In the genomic region with DNA sequence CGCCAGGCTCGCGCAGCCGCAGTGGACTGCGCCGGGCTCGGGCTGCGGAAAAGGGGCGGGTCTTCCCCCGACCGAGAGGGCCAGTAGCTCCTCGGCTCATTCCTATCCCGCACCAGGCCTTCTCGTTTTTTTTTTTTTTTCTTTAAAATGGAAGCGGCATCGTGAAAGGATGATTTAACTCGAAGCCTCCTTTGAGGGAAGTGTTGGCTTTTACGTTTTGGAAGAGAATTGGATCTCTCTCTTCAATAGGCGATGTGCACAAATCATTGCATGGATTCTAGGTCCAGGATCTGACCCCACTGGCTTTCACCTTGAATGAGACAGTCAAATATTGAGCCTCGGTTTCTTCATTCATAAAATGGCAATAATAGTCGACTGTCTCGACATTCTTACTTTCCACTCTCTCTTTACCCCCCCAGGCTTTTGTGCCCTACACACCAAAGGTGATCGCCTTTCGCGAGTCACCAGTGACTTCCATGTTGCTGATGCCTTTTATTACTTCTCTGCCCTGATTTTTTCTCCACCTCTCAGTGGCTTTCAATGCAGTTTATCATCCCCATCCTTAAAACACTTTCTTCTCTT, we compare ENCODE assay signal across 8 cellular contexts. TPM values are rescaled to one million over a fixed set of nuclear protein-coding genes. Genes with fewer than 3 reads are reported as not detected.
A peak's percentile ranks its signal among the peaks of the same experiment; 100 is the strongest.
DNase-seq lines count a peak whose midpoint lies in the region; ATAC-seq and TF ChIP-seq lines count a peak whose summit lies in the region.

No MANE protein-coding gene starts in this region.

- H3K27me3 ChIP-seq in CD8-positive, alpha-beta memory T cell (ENCODE audit: insufficient read depth, low read length, poor library complexity, severe bottlenecking) = no peaks in the 10 kb centered on the region
- H3K27me3 ChIP-seq in OCI-LY3 (ENCODE audit: low read depth, low read length) = no peaks in the 10 kb centered on the region
- H3K27me3 ChIP-seq in mucosa of stomach (ENCODE audit: control insufficient read depth, insufficient read depth, low read length) = peaks cover 3% of the 10 kb centered on the region

- peak overlapping the region; percentile 74 to 93 (median 88) for H3K4me3 Mint-ChIP-seq in CD8-positive, alpha-beta memory T cell

- H3K36me3 ChIP-seq in CD8-positive, alpha-beta memory T cell (ENCODE audit: insufficient read depth, low read length) = no peaks in the 10 kb centered on the region
- H3K36me3 ChIP-seq in OCI-LY3 (replicated peaks; ENCODE audit: low read depth, low read length) = peaks cover 2% of the 10 kb centered on the region
- H3K36me3 ChIP-seq in mucosa of stomach (ENCODE audit: control insufficient read depth, insufficient read depth, low read length) = no peaks in the 10 kb centered on the region

- H3K9me3 Mint-ChIP-seq in CD8-positive, alpha-beta memory T cell = no peaks in the 10 kb centered on the region

- H3K9ac ChIP-seq in OCI-LY3 (ENCODE audit: low read length) (peak overlapping the region; percentile 85; the same call in 1 of the 2 replicates), mucosa of stomach (ENCODE audit: low read length) (peak overlapping the region; percentile 71)

- H3K4me1 ChIP-seq in CD8-positive, alpha-beta memory T cell (ENCODE audit: insufficient read depth, low read length) = peaks cover 24% of the 10 kb centered on the region
- H3K4me1 ChIP-seq in OCI-LY3 (ENCODE audit: low read length) (peaks cover 19% of the 10 kb centered on the region), mucosa of stomach (ENCODE audit: control insufficient read depth, insufficient read depth, low read length) (peaks cover 12% of the 10 kb centered on the region)

- H3K4me2 ChIP-seq in OCI-LY3 (ENCODE audit: low read length) = peak overlapping the region; percentile 98

- H2AFZ ChIP-seq in OCI-LY3 (ENCODE audit: low read depth, low read length) = no peak overlapping the region; the same call in 1 of the 2 replicates

- DNase-seq in CD8-positive, alpha-beta memory T cell = peak in 1 of 5 donors; percentile 5
- DNase-seq in GM20000 (ENCODE audit: low spot score) (peak; percentile 94), dedifferentiated amniotic fluid mesenchymal stem cell (ENCODE audit: extremely low spot score) (peak; percentile 52), NCI-H146 (lab: John Stamatoyannopoulos, UW) (no peak)
- DNase-seq in activated CD4-positive, alpha-beta T cell treated with anti-CD3 and anti-CD28 coated beads for 1 hour = no peak

- CTCF ChIA-PET in CD8-positive, alpha-beta memory T cell (lab: Charles Lee) = no interaction called here

- H3K9me3 ChIP-seq in CD8-positive, alpha-beta memory T cell (ENCODE audit: low read length) = no peaks in the 10 kb centered on the region
- H3K9me3 ChIP-seq in OCI-LY3 (ENCODE audit: insufficient read depth, low read length) = no peaks in the 10 kb centered on the region
- no peaks in the 10 kb centered on the region for H3K9me3 ChIP-seq in mucosa of stomach (ENCODE audit: control insufficient read depth, low read length)

- H3K27me3 Mint-ChIP-seq in CD8-positive, alpha-beta memory T cell = peaks cover 4 to 7% of the 10 kb centered on the region in 2 donors

- peaks cover 0 to 18% (median 0%) of the 10 kb centered on the region in 3 donors for H3K36me3 Mint-ChIP-seq in CD8-positive, alpha-beta memory T cell

- peaks cover 29 to 42% (median 33%) of the 10 kb centered on the region in 3 donors for H3K4me1 Mint-ChIP-seq in CD8-positive, alpha-beta memory T cell

- H3K27ac Mint-ChIP-seq in CD8-positive, alpha-beta memory T cell = peak overlapping the region; percentile 11 to 94 (median 72)

- no peak for ATAC-seq in HG03196 (IDR thresholded peaks at IDR 0.05; ENCODE audit: unreplicated experiment)

- peaks cover 2% of the 10 kb centered on the region; the same call in 1 of the 2 replicates for H4K20me1 ChIP-seq in OCI-LY3 (ENCODE audit: insufficient read depth, low read length)

- POLR2A ChIA-PET in CD8-positive, alpha-beta memory T cell (lab: Charles Lee) = interaction anchor here (0.8 kb wide), 1 partner anchor 466 kb away, joined by 3 read pairs; the partner anchor contains the start of gene MYLIP

- peak overlapping the region; percentile 89 for H3K4me3 ChIP-seq in CD8-positive, alpha-beta memory T cell (ENCODE audit: low read length)
- H3K4me3 ChIP-seq in OCI-LY3 (ENCODE audit: low read length) (peak overlapping the region; percentile 93), mucosa of stomach (ENCODE audit: low read length) (peak overlapping the region; percentile 69)

- peak overlapping the region; percentile 70 for H3K27ac ChIP-seq in CD8-positive, alpha-beta memory T cell (ENCODE audit: low read depth, low read length)
- no peak overlapping the region for H3K27ac ChIP-seq in OCI-LY3 (ENCODE audit: low read length)

- no peak for TF ChIP-seq CTCF in GM20000 (IDR thresholded peaks at IDR 0.05; ENCODE audit: extremely low read depth, missing control alignments)
- TF ChIP-seq CTCF in OCI-LY3 (IDR thresholded peaks at IDR 0.05; ENCODE audit: low read depth, low read length) = no peak

- peaks cover 9% of the 10 kb centered on the region for H3K79me2 ChIP-seq in OCI-LY3 (ENCODE audit: low read length)

RNA-seq across cellular contexts. Expression of gene DTNBP1, which starts 0.3 kb away (rescaled TPM):
- 10 to 100 TPM; 14.6 to 15.5 TPM for total RNA-seq in CD8-positive, alpha-beta memory T cell
- 37.3 TPM for polyA plus RNA-seq in CD8-positive, alpha-beta memory T cell

Comparison
In these comparisons a context has a peak if more than half of its experiments do, and no peak if none do; other contexts are left out.
1. DNase-seq: peak in GM20000 (single experiment) and dedifferentiated amniotic fluid mesenchymal stem cell (single experiment); none in activated CD4-positive, alpha-beta T cell treated with anti-CD3 and anti-CD28 coated beads for 1 hour (single experiment) and NCI-H146 (single experiment).
2. Peak in every context shown above with its lines, with median percentiles within 50 percentile points of each other: H3K4me3 ChIP-seq.